ENCODE assay signal across 8 cellular contexts in genomic region chr2:200864206-200864976, GRCh38. TPM values are rescaled to one million over a fixed set of nuclear protein-coding genes. Genes with fewer than 3 reads are reported as not detected.
DNase-seq lines count a peak whose midpoint lies in the region; ATAC-seq and TF ChIP-seq lines count a peak whose summit lies in the region.

Gene CLK1, minus strand, starts transcription at chr2:200864658. Its CDS starts 2,796 bp downstream, at chr2:200861862.

- TF ChIP-seq EP300 in Ishikawa (IDR thresholded peaks at IDR 0.05; ENCODE audit: borderline replicate concordance), result no peak

- H3K36me3 ChIP-seq in mucosa of descending colon (ENCODE audit: low read depth), result no peaks in the 10 kb centered on the region

- ATAC-seq in GM21619 (IDR thresholded peaks at IDR 0.05; ENCODE audit: unreplicated experiment) (peak; percentile 78), mucosa of descending colon (peak; percentile 93)

- H3K4me1 ChIP-seq in mucosa of descending colon (ENCODE audit: low read depth), result peaks cover 6% of the 10 kb centered on the region

- H3K4me3 ChIP-seq in epithelial cell of esophagus (ENCODE audit: low read length) (peak within 1 kb of the TSS; percentile 70), mucosa of descending colon (peak within 1 kb of the TSS; percentile 89)

- no peak for TF ChIP-seq RAD21 in Ishikawa (IDR thresholded peaks at IDR 0.05; ENCODE audit: low read depth)

- DNase-seq in DMS114 treated with DMSO at 0.1 percent for 48 hours (lab: John Stamatoyannopoulos, UW; ENCODE audit: unreplicated experiment) (peak; percentile 68), OCI-M2 (lab: John Stamatoyannopoulos, UW; ENCODE audit: unreplicated experiment) (peak; percentile 22), activated T-cell treated with anti-CD3 and anti-CD28 coated beads for 4 hours (peak; percentile 95), epithelial cell of esophagus (ENCODE audit: low read depth) (peak; percentile 94), mucosa of descending colon (peak; percentile 98)
- peak; percentile 92 to 94 for DNase-seq in stimulated activated CD8-positive, alpha-beta memory T cell treated with anti-CD3 and anti-CD28 coated beads, Interleukin-4, amount 100 ng/mL, for 1 hour (ENCODE audit: low read depth in 2 of 2, low spot score in 1 of 2)

- no peak for TF ChIP-seq CTCF in epithelial cell of esophagus (IDR thresholded peaks at IDR 0.05; ENCODE audit: insufficient read depth, low read depth, low read length, missing control alignments)
- no peak for TF ChIP-seq CTCF in mucosa of descending colon (IDR thresholded peaks at IDR 0.05)

- intact Hi-C loops in mucosa of descending colon (cut with DNase I, micrococcal nuclease), result no loop called here

- H3K9me3 ChIP-seq in mucosa of descending colon, result no peaks in the 10 kb centered on the region

TF ChIP-seq in Ishikawa, 13 proteins besides CTCF, POLR2A, EP300 and RAD21:
- TF ChIP-seq NFIC (IDR thresholded peaks at IDR 0.05) (no peak), USF1 (IDR thresholded peaks at IDR 0.05) (peak; percentile 31; the same call in 1 of the 2 replicates), MAX (IDR thresholded peaks at IDR 0.05) (peak; percentile 91), TEAD4 (IDR thresholded peaks at IDR 0.05) (peak; percentile 93), TAF1 (IDR thresholded peaks at IDR 0.05; ENCODE audit: low read depth) (peak; percentile 80), CREB1 (IDR thresholded peaks at IDR 0.05; ENCODE audit: low read depth) (peak; percentile 93), FOXM1 (IDR thresholded peaks at IDR 0.05; ENCODE audit: borderline replicate concordance, low read depth) (no peak; the same call in 1 of the 2 replicates), EGR1 (IDR thresholded peaks at IDR 0.05) (peak; percentile 87), ZBTB7A (IDR thresholded peaks at IDR 0.05; ENCODE audit: low read depth) (no peak), YY1 (IDR thresholded peaks at IDR 0.05; ENCODE audit: low read depth) (peak; percentile 98), TCF12 (IDR thresholded peaks at IDR 0.05; ENCODE audit: low read depth) (peak; percentile 50; the same call in 1 of the 2 replicates), REST (IDR thresholded peaks at IDR 0.05; ENCODE audit: low read depth) (no peak; the same call in 1 of the 2 replicates), CEBPB (IDR thresholded peaks at IDR 0.05) (no peak; the same call in 1 of the 2 replicates)
TF ChIP-seq in Ishikawa: peak in this region for 8.

RNA-seq across cellular contexts. Expression of gene CLK1, which starts in this region (rescaled TPM):
- 100 to 1,000 TPM in 1 of 3 donors, 10 to 100 TPM in 2; 62.0 to 138 (median 88.3) TPM for total RNA-seq in mucosa of descending colon

Comparison
In these comparisons a context has a peak if more than half of its experiments do, and no peak if none do; other contexts are left out.
1. Peak in every context shown above with its lines: DNase-seq, ATAC-seq and H3K4me3 ChIP-seq.
2. DNase-seq: peak in every context shown above with its lines; median percentile 98 in mucosa of descending colon; 95 in activated T-cell treated with anti-CD3 and anti-CD28 coated beads for 4 hours; 94 in epithelial cell of esophagus; 93 in stimulated activated CD8-positive, alpha-beta memory T cell treated with anti-CD3 and anti-CD28 coated beads, Interleukin-4, amount 100 ng/mL, for 1 hour; 68 in DMS114 treated with DMSO at 0.1 percent for 48 hours; 22 in OCI-M2.